Comparison of ENCODE assay signal across 8 cellular contexts in the genomic region with DNA sequence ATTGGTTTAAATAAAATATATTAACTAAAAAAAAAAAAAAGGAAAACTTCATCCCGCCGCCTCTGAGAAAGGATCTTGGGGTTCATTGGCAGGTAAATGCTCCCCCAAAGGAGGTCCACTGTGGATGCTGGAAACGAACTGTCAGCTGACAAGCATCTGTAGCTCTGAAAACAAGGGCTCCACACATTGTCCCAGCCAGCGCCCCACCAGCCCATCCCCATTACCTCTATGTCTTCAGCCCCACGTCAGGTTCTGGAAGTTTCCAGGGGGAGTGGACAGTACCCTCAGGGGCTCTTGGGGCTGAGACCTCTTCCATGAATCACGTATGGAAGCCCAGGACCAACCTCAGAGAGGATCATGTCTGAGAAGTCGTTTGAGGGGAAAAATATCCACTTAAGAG.
DNase-seq lines count a peak whose midpoint lies in the region; ATAC-seq and TF ChIP-seq lines count a peak whose summit lies in the region.

No MANE protein-coding gene starts in this region.

- no peaks in the 10 kb centered on the region for H3K36me3 Mint-ChIP-seq in neural progenitor cell

- H3K4me2 ChIP-seq in PC-9: no peak overlapping the region
- no peak overlapping the region for H3K4me2 ChIP-seq in neural progenitor cell

- no peaks in the 10 kb centered on the region for H3K79me2 ChIP-seq in PC-9 (ENCODE audit: low read depth)
- H3K79me2 ChIP-seq in neural progenitor cell (ENCODE audit: low read depth): no peaks in the 10 kb centered on the region

- H3F3A ChIP-seq in PC-9 (ENCODE audit: insufficient read depth, low read depth) (peaks cover 27% of the 10 kb centered on the region), neural progenitor cell (ENCODE audit: low read depth) (no peaks in the 10 kb centered on the region)

- no peak for DNase-seq in BJ (ENCODE audit: low read depth)
- DNase-seq in PC-9: no peak
- no peak for DNase-seq in epithelial cell of prostate (ENCODE audit: low read depth, low spot score)
- DNase-seq in neural progenitor cell (ENCODE audit: low spot score): no peak
- DNase-seq in retina: no peak
- no peak for DNase-seq in Kasumi-1 (lab: John Stamatoyannopoulos, UW)
- no peak for DNase-seq in NCI-H446 (lab: John Stamatoyannopoulos, UW)

- H3K36me3 ChIP-seq in BJ (ENCODE audit: control insufficient read depth, insufficient read depth, low read length): no peaks in the 10 kb centered on the region; the same call in 1 of the 2 replicates
- no peaks in the 10 kb centered on the region for H3K36me3 ChIP-seq in PC-9 (ENCODE audit: low read depth)
- no peaks in the 10 kb centered on the region for H3K36me3 ChIP-seq in neural progenitor cell

- H3K9ac ChIP-seq in neural progenitor cell: no peak overlapping the region

- H2AFZ ChIP-seq in PC-9: no peak overlapping the region
- no peak overlapping the region for H2AFZ ChIP-seq in neural progenitor cell (replicated peaks)

- H3K9me3 Mint-ChIP-seq in neural progenitor cell: no peaks in the 10 kb centered on the region

- peaks cover 4% of the 10 kb centered on the region for H3K4me1 Mint-ChIP-seq in neural progenitor cell

- H3K27ac ChIP-seq in PC-9 (no peak overlapping the region), epithelial cell of prostate (peak overlapping the region; percentile 79), neural progenitor cell (no peak overlapping the region)

- H3K4me3 Mint-ChIP-seq in neural progenitor cell: peak overlapping the region; percentile 63

- peaks cover 43% of the 10 kb centered on the region for H3K27me3 Mint-ChIP-seq in neural progenitor cell (ENCODE audit: insufficient read depth, low read depth)

- H3K4me3 ChIP-seq in BJ (ENCODE audit: low read depth, low read length) (peak overlapping the region; percentile 54), PC-9 (no peak overlapping the region), neural progenitor cell (no peak overlapping the region)

- TF ChIP-seq CTCF in BJ (IDR thresholded peaks at IDR 0.05; ENCODE audit: insufficient read depth, low read depth, low read length): no peak
- TF ChIP-seq CTCF in PC-9 (conservative IDR thresholded peaks at IDR 0.05): no peak
- TF ChIP-seq CTCF in neural progenitor cell (IDR thresholded peaks at IDR 0.05): no peak

- H3K27ac Mint-ChIP-seq in neural progenitor cell: no peak overlapping the region

- H3K4me1 ChIP-seq in PC-9 (replicated peaks; ENCODE audit: insufficient read depth) (no peaks in the 10 kb centered on the region), neural progenitor cell (peaks cover 4% of the 10 kb centered on the region)

- H3K27me3 ChIP-seq in BJ (ENCODE audit: control insufficient read depth, insufficient read depth, low read length): no peaks in the 10 kb centered on the region
- H3K27me3 ChIP-seq in PC-9 (ENCODE audit: insufficient read depth, low read depth): no peaks in the 10 kb centered on the region
- peaks cover 67% of the 10 kb centered on the region for H3K27me3 ChIP-seq in neural progenitor cell

- no peak for ATAC-seq in HG03521 (IDR thresholded peaks at IDR 0.05; ENCODE audit: unreplicated experiment)

- intact Hi-C loops in PC-9 (cut with micrococcal nuclease; ENCODE audit: unreplicated experiment): no loop called here

- CTCF ChIA-PET in BJ (lab: Yijun Ruan, JAX): interaction anchor here (0.8 to 1.8 kb wide), 3 partner anchors 20 to 43 kb away, joined by 4 to 8 read pairs (median 4); no protein-coding TSS in a partner anchor
- CTCF ChIA-PET in PC-9 (lab: Charles Lee): no interaction called here

- no peaks in the 10 kb centered on the region for H4K20me1 ChIP-seq in PC-9 (ENCODE audit: insufficient read depth)
- H4K20me1 ChIP-seq in neural progenitor cell (ENCODE audit: low read depth): peaks cover 10% of the 10 kb centered on the region

- TSS peak; percentile 59 for BruUV-seq in PC-9 (replicated peaks; lab: Mats Ljungman, UMichigan)

- H3K9me3 ChIP-seq in PC-9 (ENCODE audit: insufficient read depth, low read depth): no peaks in the 10 kb centered on the region
- H3K9me3 ChIP-seq in neural progenitor cell (ENCODE audit: low read depth): no peaks in the 10 kb centered on the region

- POLR2A ChIA-PET in BJ (lab: Charles Lee): no interaction called here
- POLR2A ChIA-PET in PC-9 (lab: Charles Lee; ENCODE audit: unreplicated experiment): no interaction called here

- H3K9me2 ChIP-seq in PC-9 (ENCODE audit: insufficient read depth): no peaks in the 10 kb centered on the region
